ENCODE assay signal across 1 cellular context in the genomic region with DNA sequence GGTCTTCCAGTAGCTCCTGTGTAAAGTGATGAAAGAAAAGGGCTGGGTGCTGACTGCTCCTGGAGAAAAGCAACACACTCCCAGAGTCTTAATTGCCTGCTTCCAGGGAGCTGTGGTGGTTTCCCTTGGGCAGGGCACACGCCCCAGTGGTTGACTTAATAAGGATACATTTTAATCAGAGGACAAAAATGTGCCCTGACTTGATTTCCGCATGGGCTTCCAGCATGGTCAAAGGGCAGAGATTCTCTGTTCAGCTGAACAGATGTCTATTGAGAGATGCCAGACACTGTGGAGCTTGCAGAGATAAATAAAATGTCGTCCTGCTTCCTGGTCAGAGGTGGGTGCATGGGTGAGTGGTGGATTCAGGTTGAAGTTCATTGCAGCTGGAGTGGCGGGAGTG.
TF ChIP-seq lines count a peak whose summit lies in the region.

No MANE protein-coding gene starts in this region.

TF ChIP-seq in HCT116, 20 proteins besides CTCF, POLR2A, EP300 and RAD21 (continued from another document):
- TF ChIP-seq, protein P1, sequence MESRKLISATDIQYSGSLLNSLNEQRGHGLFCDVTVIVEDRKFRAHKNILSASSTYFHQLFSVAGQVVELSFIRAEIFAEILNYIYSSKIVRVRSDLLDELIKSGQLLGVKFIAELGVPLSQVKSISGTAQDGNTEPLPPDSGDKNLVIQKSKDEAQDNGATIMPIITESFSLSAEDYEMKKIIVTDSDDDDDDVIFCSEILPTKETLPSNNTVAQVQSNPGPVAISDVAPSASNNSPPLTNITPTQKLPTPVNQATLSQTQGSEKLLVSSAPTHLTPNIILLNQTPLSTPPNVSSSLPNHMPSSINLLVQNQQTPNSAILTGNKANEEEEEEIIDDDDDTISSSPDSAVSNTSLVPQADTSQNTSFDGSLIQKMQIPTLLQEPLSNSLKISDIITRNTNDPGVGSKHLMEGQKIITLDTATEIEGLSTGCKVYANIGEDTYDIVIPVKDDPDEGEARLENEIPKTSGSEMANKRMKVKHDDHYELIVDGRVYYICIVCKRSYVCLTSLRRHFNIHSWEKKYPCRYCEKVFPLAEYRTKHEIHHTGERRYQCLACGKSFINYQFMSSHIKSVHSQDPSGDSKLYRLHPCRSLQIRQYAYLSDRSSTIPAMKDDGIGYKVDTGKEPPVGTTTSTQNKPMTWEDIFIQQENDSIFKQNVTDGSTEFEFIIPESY (IDR thresholded peaks at IDR 0.05; ENCODE audit: extremely low read depth, insufficient replicate concordance, low read length), result no peak
- no peak for TF ChIP-seq EZH2 (IDR thresholded peaks at IDR 0.05)
- TF ChIP-seq CEBPB (IDR thresholded peaks at IDR 0.05; ENCODE audit: low read depth), result no peak
TF ChIP-seq in HCT116: peak in this region for 0.
